Comparison of ENCODE assay signal across 8 cellular contexts in genomic region chr1:58047265-58047858, GRCh38.
DNase-seq lines count a peak whose midpoint lies in the region; ATAC-seq, FAIRE-seq and TF ChIP-seq lines count a peak whose summit lies in the region.

No MANE protein-coding gene starts in this region.

- H3K27ac ChIP-seq in C4-2B (no peak overlapping the region), thoracic aorta (no peak overlapping the region)

- no peaks in the 10 kb centered on the region for H3K4me1 Mint-ChIP-seq in activated CD8-positive, alpha-beta T cell treated with anti-CD3 and anti-CD28 coated beads, Interleukin-2, amount 10 ng/mL, durations not matched to agents 7 days and 5 days (ENCODE audit: low read depth)

- TF ChIP-seq POLR2A in GM12891 (IDR thresholded peaks at IDR 0.05; ENCODE audit: low read depth, low read length) = no peak

- FAIRE-seq in GM12891 (lab: Jason Lieb, UNC) = peak; percentile 87

- no peak overlapping the region for H3K4me3 ChIP-seq in thoracic aorta

- H3K36me3 ChIP-seq in thoracic aorta = no peaks in the 10 kb centered on the region

- no peaks in the 10 kb centered on the region for H3K36me3 Mint-ChIP-seq in activated CD8-positive, alpha-beta T cell treated with anti-CD3 and anti-CD28 coated beads, Interleukin-2, amount 10 ng/mL, durations not matched to agents 7 days and 5 days (ENCODE audit: low read depth)

- no peaks in the 10 kb centered on the region for H3K27me3 ChIP-seq in thoracic aorta (replicated peaks; ENCODE audit: insufficient read depth)

- TF ChIP-seq CTCF in C4-2B (conservative IDR thresholded peaks at IDR 0.05) = peak; percentile 90
- peak; percentile 28 for TF ChIP-seq CTCF in thoracic aorta (IDR thresholded peaks at IDR 0.05)

- no peak overlapping the region for H3K4me3 Mint-ChIP-seq in activated CD8-positive, alpha-beta T cell treated with anti-CD3 and anti-CD28 coated beads, Interleukin-2, amount 10 ng/mL, durations not matched to agents 7 days and 5 days

- H3K27ac Mint-ChIP-seq in activated CD8-positive, alpha-beta T cell treated with anti-CD3 and anti-CD28 coated beads, Interleukin-2, amount 10 ng/mL, durations not matched to agents 7 days and 5 days = no peak overlapping the region

- H3K4me1 ChIP-seq in thoracic aorta (ENCODE audit: control insufficient read depth in 1 of 2, low read depth in 2 of 2) = no peaks in the 10 kb centered on the region

- in situ Hi-C loops in KBM-7 (cut with MboI; ENCODE audit: low pct_unique_long_range_greater_than_20kb, low sequenced_read_pairs) = no loop called here

- H3K27me3 Mint-ChIP-seq in activated CD8-positive, alpha-beta T cell treated with anti-CD3 and anti-CD28 coated beads, Interleukin-2, amount 10 ng/mL, durations not matched to agents 7 days and 5 days (ENCODE audit: low read depth) = no peaks in the 10 kb centered on the region

- POLR2A ChIA-PET in activated CD8-positive, alpha-beta T cell treated with anti-CD3 and anti-CD28 coated beads, Interleukin-2, amount 10 ng/mL, durations not matched to agents 7 days and 5 days (lab: Charles Lee) = no interaction called here

- no peaks in the 10 kb centered on the region for H3K9me3 Mint-ChIP-seq in activated CD8-positive, alpha-beta T cell treated with anti-CD3 and anti-CD28 coated beads, Interleukin-2, amount 10 ng/mL, durations not matched to agents 7 days and 5 days (ENCODE audit: insufficient read depth)

- CTCF ChIA-PET in activated CD8-positive, alpha-beta T cell treated with anti-CD3 and anti-CD28 coated beads, Interleukin-2, amount 10 ng/mL, durations not matched to agents 7 days and 5 days (lab: Charles Lee) = no interaction called here

- no peak for ATAC-seq in activated CD8-positive, alpha-beta T cell treated with anti-CD3 and anti-CD28 coated beads, Interleukin-2, amount 10 ng/mL, durations not matched to agents 7 days and 5 days
- ATAC-seq in thoracic aorta (ENCODE audit: insufficient number of reproducible peaks, low FRiP score, low read depth) = no peak
- no peak for ATAC-seq in HG02938 (IDR thresholded peaks at IDR 0.05; ENCODE audit: unreplicated experiment)

- no peaks in the 10 kb centered on the region for H3K9me3 ChIP-seq in thoracic aorta

- DNase-seq in GM12891 (ENCODE audit: insufficient read length, low spot score) (peak; percentile 32), KBM-7 (peak; percentile 31), iPS-NIHi11 (ENCODE audit: low spot score) (peak; percentile 79), thoracic aorta (ENCODE audit: low spot score) (no peak), NCI-H1092 (lab: John Stamatoyannopoulos, UW) (no peak)
- DNase-seq in activated CD8-positive, alpha-beta T cell treated with anti-CD3 and anti-CD28 coated beads, Interleukin-2, amount 10 ng/mL, durations not matched to agents 7 days and 5 days = peak; percentile 33

TF ChIP-seq in GM12891, 5 proteins besides CTCF, POLR2A, EP300 and RAD21:
- TF ChIP-seq TAF1 (IDR thresholded peaks at IDR 0.05; ENCODE audit: low read depth, low read length) (no peak), POLR2AphosphoS5 (IDR thresholded peaks at IDR 0.05; ENCODE audit: low read depth, low read length) (no peak), PAX5 (IDR thresholded peaks at IDR 0.05; ENCODE audit: insufficient read depth, low read length, severe bottlenecking) (no peak), SPI1 (IDR thresholded peaks at IDR 0.05; ENCODE audit: low read depth, low read length) (no peak), POU2F2 (IDR thresholded peaks at IDR 0.05; ENCODE audit: low read depth, low read length) (no peak)

Comparison
In these comparisons a context has a peak if more than half of its experiments do, and no peak if none do; other contexts are left out.
1. DNase-seq: peak in GM12891 (single experiment), KBM-7 (single experiment), activated CD8-positive, alpha-beta T cell treated with anti-CD3 and anti-CD28 coated beads, Interleukin-2, amount 10 ng/mL, durations not matched to agents 7 days and 5 days (single experiment) and iPS-NIHi11 (single experiment); none in thoracic aorta (single experiment) and NCI-H1092 (single experiment).